Comparison of ENCODE assay signal across 8 cellular contexts in genomic region chr10:47557625-47558024, GRCh38. TPM values are rescaled to one million over a fixed set of nuclear protein-coding genes. Genes with fewer than 3 reads are reported as not detected.
A peak's percentile ranks its signal among the peaks of the same experiment; 100 is the strongest.
DNase-seq lines count a peak whose midpoint lies in the region; ATAC-seq and TF ChIP-seq lines count a peak whose summit lies in the region.
"Not testable (repeated sequence)": the region's sequence is repeated elsewhere in the genome, so short reads cannot be mapped to it uniquely, and the experiment has no call there.

No MANE protein-coding gene starts in this region.

- ATAC-seq in GM21737 (IDR thresholded peaks at IDR 0.05; ENCODE audit: unreplicated experiment) (peak; percentile 32), foreskin keratinocyte (peak; percentile 24)

- H3K9me3 ChIP-seq in SJSA1 (replicated peaks); stomach: not testable (repeated sequence)

- intact Hi-C loops in stomach (cut with DNase I; ENCODE audit: low total_unique reads): not testable (repeated sequence)

- TF ChIP-seq POLR2A in stomach (IDR thresholded peaks at IDR 0.05): not testable (repeated sequence)

- TF ChIP-seq CTCF in astrocyte of the spinal cord (IDR thresholded peaks at IDR 0.05; ENCODE audit: low read depth, low read length); foreskin keratinocyte (conservative IDR thresholded peaks at IDR 0.05); stomach (IDR thresholded peaks at IDR 0.05): not testable (repeated sequence)

- H3K4me3 ChIP-seq in SJSA1; astrocyte of the spinal cord (ENCODE audit: low read depth, low read length); stomach: not testable (repeated sequence)

- in situ Hi-C loops in astrocyte of the spinal cord (cut with HindIII; ENCODE audit: low sequenced_read_pairs): not testable (repeated sequence)

- DNase-seq in DMS53 treated with DMSO at 0.1 percent for 48 hours (lab: John Stamatoyannopoulos, UW; ENCODE audit: unreplicated experiment): peak; percentile 6
- peak; percentile 0 for DNase-seq in HT-29 (ENCODE audit: low spot score)
- peak in 1 of 2 experiments; percentile 19 for DNase-seq in SJSA1 (ENCODE audit: low read depth in 1 of 2, low spot score in 2 of 2)
- DNase-seq in astrocyte of the spinal cord (ENCODE audit: low read depth, low spot score): peak; percentile 52
- DNase-seq in foreskin keratinocyte: peak in 1 of 2 donors; percentile 25
- DNase-seq in myocyte (ENCODE audit: low read depth): peak; percentile 2
- DNase-seq in stomach: not testable (repeated sequence)

- peak overlapping the region; percentile 90 for H3K27ac ChIP-seq in SJSA1
- H3K27ac ChIP-seq in foreskin keratinocyte: peak overlapping the region; percentile 80
- H3K27ac ChIP-seq in stomach: peak overlapping the region in 4 of 5 donors; percentile 57 to 73 (median 64)

- not testable (repeated sequence) for TF ChIP-seq EP300 in stomach (IDR thresholded peaks at IDR 0.05)

- H3K4me1 ChIP-seq in SJSA1 (replicated peaks); foreskin keratinocyte; stomach: not testable (repeated sequence)

- not testable (repeated sequence) for H3K27me3 ChIP-seq in SJSA1 (replicated peaks); foreskin keratinocyte; stomach

- H3K36me3 ChIP-seq in SJSA1, stomach: not testable (repeated sequence)

RNA-seq across cellular contexts. Expression of gene AGAP9, which starts 34.2 kb away (rescaled TPM):
- total RNA-seq in HT-29 (2014; rRNA removed; shearing (Covaris generic)): 6.5 and 7.1 TPM in 2 replicates
- 1.0 and 2.0 TPM in 2 replicates for total RNA-seq in SJSA1 (2014; rRNA removed; shearing (Covaris generic))
- total RNA-seq in foreskin keratinocyte (2.9 and 4.5 TPM in 2 replicates), myocyte (2.0 and 3.5 TPM in 2 replicates), stomach (10 to 100 TPM in 4 of 5 donors, 1 to 10 TPM in 1; 1.4 to 40.3 (median 10.6) TPM)
- polyA plus RNA-seq in foreskin keratinocyte (1.4 and 2.7 TPM in 2 replicates), stomach (10 to 100 TPM in 1 of 3 donors, 1 to 10 TPM in 2; 3.1 to 10.8 (median 3.4) TPM)
- 4.5 TPM for polyA plus RNA-seq in myocyte (2012)
